ENCODE assay signal across 14 cellular contexts in genomic region chr3:124008321-124008720, GRCh38. TPM values are rescaled to one million over a fixed set of nuclear protein-coding genes. Genes with fewer than 3 reads are reported as not detected.
"Had no signal": no experiment of that assay in that cellular context is flagged by ENCODE, and none has a peak within 500 bp of the region (broad histone marks: within the 10 kb centered on the region; RNA-seq: fewer than 3 reads in every experiment).

No MANE protein-coding gene starts in this region.

RNA-seq across cellular contexts. Expression of gene ROPN1, which starts 16.4 kb away (rescaled TPM):
- total RNA-seq: left lung; liver; lower lobe of right lung; mucosa of gallbladder; naive thymus-derived CD8-positive, alpha-beta T cell; neural crest cell; osteoblast; pancreas; sigmoid colon; skeletal muscle tissue; upper lobe of left lung; urinary bladder; vagina had no signal
- polyA plus RNA-seq: immature natural killer cell; liver; naive thymus-derived CD8-positive, alpha-beta T cell; pancreas; urinary bladder had no signal
